Comparison of ENCODE assay signal across 1 cellular context in the genomic region with DNA sequence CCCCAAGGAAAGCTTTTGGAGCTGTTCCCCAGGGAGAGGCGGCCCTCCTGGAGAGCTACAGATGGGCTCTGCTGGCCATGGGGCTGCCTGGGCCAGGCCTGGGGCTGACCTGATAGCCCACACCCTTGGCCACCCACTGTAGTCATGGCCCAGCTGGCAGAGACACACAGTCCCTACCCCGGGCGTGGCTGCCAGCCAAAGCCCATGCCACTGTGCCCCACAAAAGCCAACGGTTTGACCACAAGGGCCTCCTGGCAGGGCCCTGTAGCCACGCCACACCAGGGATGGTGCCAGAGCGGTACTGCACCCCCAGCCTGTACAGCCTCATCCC.
TF ChIP-seq lines count a peak whose summit lies in the region.

No MANE protein-coding gene starts in this region.

TF ChIP-seq in HEK293, 187 proteins besides CTCF, POLR2A, EP300 and RAD21 (continued from another document):
- TF ChIP-seq, protein P1, sequence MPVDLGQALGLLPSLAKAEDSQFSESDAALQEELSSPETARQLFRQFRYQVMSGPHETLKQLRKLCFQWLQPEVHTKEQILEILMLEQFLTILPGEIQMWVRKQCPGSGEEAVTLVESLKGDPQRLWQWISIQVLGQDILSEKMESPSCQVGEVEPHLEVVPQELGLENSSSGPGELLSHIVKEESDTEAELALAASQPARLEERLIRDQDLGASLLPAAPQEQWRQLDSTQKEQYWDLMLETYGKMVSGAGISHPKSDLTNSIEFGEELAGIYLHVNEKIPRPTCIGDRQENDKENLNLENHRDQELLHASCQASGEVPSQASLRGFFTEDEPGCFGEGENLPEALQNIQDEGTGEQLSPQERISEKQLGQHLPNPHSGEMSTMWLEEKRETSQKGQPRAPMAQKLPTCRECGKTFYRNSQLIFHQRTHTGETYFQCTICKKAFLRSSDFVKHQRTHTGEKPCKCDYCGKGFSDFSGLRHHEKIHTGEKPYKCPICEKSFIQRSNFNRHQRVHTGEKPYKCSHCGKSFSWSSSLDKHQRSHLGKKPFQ (tag by site-specific recombination; IDR thresholded peaks at IDR 0.05) = no peak
- TF ChIP-seq PRDM1 (tag by site-specific recombination; IDR thresholded peaks at IDR 0.05) (no peak), ZNF660 (tag by site-specific recombination; IDR thresholded peaks at IDR 0.05) (no peak), ZNF555 (tag by site-specific recombination; conservative IDR thresholded peaks at IDR 0.05) (no peak), ZBTB21 (tag by site-specific recombination; IDR thresholded peaks at IDR 0.05) (no peak), ZNF514 (tag by site-specific recombination; IDR thresholded peaks at IDR 0.05) (no peak), SALL2 (tag by site-specific recombination; IDR thresholded peaks at IDR 0.05; ENCODE audit: borderline replicate concordance) (no peak), ZNF335 (tag by site-specific recombination; conservative IDR thresholded peaks at IDR 0.05) (0 out of 2 replicates have a peak, but pooled peaks have one; percentile 11), GLIS1 (tag by site-specific recombination; IDR thresholded peaks at IDR 0.05) (peak; percentile 58)
- TF ChIP-seq, protein P2, sequence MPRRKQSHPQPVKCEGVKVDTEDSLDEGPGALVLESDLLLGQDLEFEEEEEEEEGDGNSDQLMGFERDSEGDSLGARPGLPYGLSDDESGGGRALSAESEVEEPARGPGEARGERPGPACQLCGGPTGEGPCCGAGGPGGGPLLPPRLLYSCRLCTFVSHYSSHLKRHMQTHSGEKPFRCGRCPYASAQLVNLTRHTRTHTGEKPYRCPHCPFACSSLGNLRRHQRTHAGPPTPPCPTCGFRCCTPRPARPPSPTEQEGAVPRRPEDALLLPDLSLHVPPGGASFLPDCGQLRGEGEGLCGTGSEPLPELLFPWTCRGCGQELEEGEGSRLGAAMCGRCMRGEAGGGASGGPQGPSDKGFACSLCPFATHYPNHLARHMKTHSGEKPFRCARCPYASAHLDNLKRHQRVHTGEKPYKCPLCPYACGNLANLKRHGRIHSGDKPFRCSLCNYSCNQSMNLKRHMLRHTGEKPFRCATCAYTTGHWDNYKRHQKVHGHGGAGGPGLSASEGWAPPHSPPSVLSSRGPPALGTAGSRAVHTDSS (tag by site-specific recombination; IDR thresholded peaks at IDR 0.05) = no peak
